Comparison of ENCODE assay signal across 20 cellular contexts in the genomic region with DNA sequence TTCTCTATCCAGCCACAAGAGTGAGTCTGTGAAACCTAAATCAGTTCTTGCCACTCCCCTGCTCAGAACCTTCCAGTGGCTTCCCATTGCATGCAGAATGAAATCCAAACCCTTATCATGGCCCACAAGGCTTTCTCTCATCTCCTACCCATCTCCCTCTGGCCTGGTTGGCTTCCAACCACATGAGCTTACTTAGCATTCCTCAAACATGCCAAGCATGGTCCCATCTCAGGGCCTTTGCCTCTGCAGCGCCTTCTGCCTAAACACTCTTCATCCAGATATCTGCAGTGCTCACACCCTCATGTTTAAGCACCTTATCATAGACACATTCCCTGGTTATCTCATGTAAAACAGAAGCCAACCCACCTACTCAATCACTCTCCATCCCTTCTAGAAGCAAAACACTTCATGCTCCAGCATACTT. TPM values are rescaled to one million over a fixed set of nuclear protein-coding genes. Genes with fewer than 3 reads are reported as not detected.
"Had no signal": no experiment of that assay in that cellular context is flagged by ENCODE, and none has a peak within 500 bp of the region (broad histone marks: within the 10 kb centered on the region; RNA-seq: fewer than 3 reads in every experiment).

No MANE protein-coding gene starts in this region.

- H3K36me3 Mint-ChIP-seq: stimulated activated memory B cell treated with anti-CD40 and anti-IgM and Interleukin-4, amounts not matched to agents 10 μg/mL and 1 μg/mL and 100 μg/mL, for 72 hours had no signal

- H3K27ac Mint-ChIP-seq: activated B cell treated with CpG ODN at 0.5 μM for 24 hours; activated naive CD8-positive, alpha-beta T cell treated with anti-CD3 and anti-CD28 coated beads, Interleukin-2, amount 10 ng/mL, durations not matched to agents 7 days and 5 days; activated T-cell treated with anti-CD3 and anti-CD28 coated beads, Interleukin-2, amount 50 U/mL, for 72 hours; mesothelial cell of epicardium; stimulated activated memory B cell treated with anti-CD40 and anti-IgM and Interleukin-4, amounts not matched to agents 10 μg/mL and 1 μg/mL and 100 μg/mL, for 72 hours had no signal

- H3K27me3 ChIP-seq: breast epithelium, esophagus muscularis mucosa, foreskin keratinocyte, thyroid gland, uterus had no signal

- H3K27me3 Mint-ChIP-seq: activated B cell treated with CpG ODN at 0.5 μM for 24 hours; activated naive CD8-positive, alpha-beta T cell treated with anti-CD3 and anti-CD28 coated beads, Interleukin-2, amount 10 ng/mL, durations not matched to agents 7 days and 5 days; stimulated activated memory B cell treated with anti-CD40 and anti-IgM and Interleukin-4, amounts not matched to agents 10 μg/mL and 1 μg/mL and 100 μg/mL, for 72 hours had no signal

- H3K4me3 Mint-ChIP-seq: activated B cell treated with CpG ODN at 0.5 μM for 24 hours; activated naive CD8-positive, alpha-beta T cell treated with anti-CD3 and anti-CD28 coated beads, Interleukin-2, amount 10 ng/mL, durations not matched to agents 7 days and 5 days; activated T-cell treated with anti-CD3 and anti-CD28 coated beads, Interleukin-2, amount 50 U/mL, for 72 hours; mesothelial cell of epicardium; neural crest cell; stimulated activated memory B cell treated with anti-CD40 and anti-IgM and Interleukin-4, amounts not matched to agents 10 μg/mL and 1 μg/mL and 100 μg/mL, for 72 hours had no signal

- H3K4me3 ChIP-seq: breast epithelium, esophagus muscularis mucosa, lower lobe of right lung, thyroid gland, uterus had no signal

- H3K36me3 ChIP-seq: uterus had no signal

- ATAC-seq: activated T-cell treated with anti-CD3 and anti-CD28 coated beads, Interleukin-2, amount 50 U/mL, for 72 hours; foreskin keratinocyte; lower lobe of right lung; stimulated activated memory B cell treated with anti-CD40 and anti-IgM and Interleukin-4, amounts not matched to agents 10 μg/mL and 1 μg/mL and 100 μg/mL, for 72 hours had no signal

- H3K9me3 ChIP-seq: breast epithelium, esophagus muscularis mucosa, lower lobe of right lung, thyroid gland, uterus had no signal

- H3K27ac ChIP-seq: breast epithelium, esophagus muscularis mucosa, foreskin keratinocyte, lower lobe of right lung, thyroid gland, uterus had no signal

- H3K4me1 ChIP-seq: breast epithelium, foreskin keratinocyte, uterus had no signal

- H3K4me1 Mint-ChIP-seq: mesothelial cell of epicardium, neural crest cell had no signal

- DNase-seq: activated B cell treated with CpG ODN at 0.5 μM for 24 hours; activated CD4-positive, alpha-beta T cell treated with anti-CD3 and anti-CD28 coated beads for 48 hours; activated CD8-positive, alpha-beta memory T cell treated with anti-CD3 and anti-CD28 coated beads, Interleukin-2, amount 50 U/mL, for 48 hours; activated naive CD4-positive, alpha-beta T cell; activated naive CD8-positive, alpha-beta T cell treated with anti-CD3 and anti-CD28 coated beads, Interleukin-2, amount 10 ng/mL, durations not matched to agents 7 days and 5 days; activated T-cell treated with anti-CD3 and anti-CD28 coated beads, Interleukin-2, amount 50 U/mL, for 72 hours; anterior cingulate cortex; foreskin keratinocyte; kidney glomerular epithelial cell; lower lobe of right lung; SW 1271; thyroid gland; uterus had no signal

- H3K9me3 Mint-ChIP-seq: activated B cell treated with CpG ODN at 0.5 μM for 24 hours; activated naive CD8-positive, alpha-beta T cell treated with anti-CD3 and anti-CD28 coated beads, Interleukin-2, amount 10 ng/mL, durations not matched to agents 7 days and 5 days; activated T-cell treated with anti-CD3 and anti-CD28 coated beads, Interleukin-2, amount 50 U/mL, for 72 hours; mesothelial cell of epicardium; neural crest cell; stimulated activated memory B cell treated with anti-CD40 and anti-IgM and Interleukin-4, amounts not matched to agents 10 μg/mL and 1 μg/mL and 100 μg/mL, for 72 hours had no signal

RNA-seq across cellular contexts. Expression of gene CMTM2, which starts 44.9 kb away (rescaled TPM):
- total RNA-seq: activated B cell treated with CpG ODN at 0.5 μM for 24 hours, breast epithelium, foreskin keratinocyte, osteocyte, pulmonary artery endothelial cell had no signal
